In the genomic region with DNA sequence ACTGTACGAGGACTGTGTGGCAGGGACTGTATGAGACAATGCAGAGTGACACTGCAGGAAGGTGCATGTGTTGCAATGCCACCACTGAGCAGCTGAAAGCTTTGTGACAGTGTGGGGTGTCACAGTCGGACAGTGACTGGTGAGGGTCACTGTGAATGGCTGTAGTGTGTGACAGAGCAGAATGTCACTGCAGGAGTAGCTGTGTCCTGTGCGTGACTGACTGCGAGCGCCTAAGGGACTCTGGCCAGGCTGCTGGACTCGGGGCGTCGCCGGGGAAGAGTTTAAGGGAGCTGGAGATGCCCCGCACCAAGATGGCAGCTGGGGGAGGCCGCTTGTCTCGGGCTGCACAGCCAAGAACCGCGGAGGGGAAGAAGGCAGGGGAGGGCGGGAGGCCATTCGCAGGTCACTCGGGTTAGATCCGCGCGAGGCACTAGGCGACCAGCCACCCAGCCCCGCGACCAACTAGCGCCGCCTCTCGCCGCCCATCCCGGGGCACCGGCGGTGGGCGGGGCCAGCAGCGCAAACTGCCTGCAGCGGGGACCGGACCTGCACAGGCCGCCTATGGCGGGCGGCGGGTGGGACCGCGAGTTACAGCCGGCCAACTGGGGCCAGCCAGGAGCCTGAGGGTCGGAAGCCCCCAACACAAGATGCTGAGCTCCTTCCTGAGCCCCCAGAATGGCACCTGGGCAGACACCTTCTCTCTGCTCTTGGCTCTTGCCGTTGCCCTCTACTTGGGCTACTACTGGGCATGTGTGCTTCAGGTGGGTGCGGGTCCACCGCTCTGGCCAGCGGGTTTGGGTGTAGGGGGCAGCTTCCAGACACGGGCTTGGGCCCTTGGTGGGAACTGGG, we compare ENCODE assay signal across 1 cellular context.
TF ChIP-seq lines count a peak whose summit lies in the region.

ABHD1 (plus strand) TSS at position 514 of the 849 bp plus-strand sequence; CDS start at position 648, 134 bp downstream.

TF ChIP-seq in K562, 482 proteins besides CTCF, POLR2A, EP300 and RAD21 (continued from another document and continues in another):
- peak; percentile 59; the same call in 1 of the 2 replicates for TF ChIP-seq TFAP4 (CRISPR knock-in tag; IDR thresholded peaks at IDR 0.05; ENCODE audit: borderline replicate concordance)
- peak; percentile 79; the same call in 1 of the 2 replicates for TF ChIP-seq SP1 (CRISPR knock-in tag; IDR thresholded peaks at IDR 0.05)
- TF ChIP-seq, protein P1, sequence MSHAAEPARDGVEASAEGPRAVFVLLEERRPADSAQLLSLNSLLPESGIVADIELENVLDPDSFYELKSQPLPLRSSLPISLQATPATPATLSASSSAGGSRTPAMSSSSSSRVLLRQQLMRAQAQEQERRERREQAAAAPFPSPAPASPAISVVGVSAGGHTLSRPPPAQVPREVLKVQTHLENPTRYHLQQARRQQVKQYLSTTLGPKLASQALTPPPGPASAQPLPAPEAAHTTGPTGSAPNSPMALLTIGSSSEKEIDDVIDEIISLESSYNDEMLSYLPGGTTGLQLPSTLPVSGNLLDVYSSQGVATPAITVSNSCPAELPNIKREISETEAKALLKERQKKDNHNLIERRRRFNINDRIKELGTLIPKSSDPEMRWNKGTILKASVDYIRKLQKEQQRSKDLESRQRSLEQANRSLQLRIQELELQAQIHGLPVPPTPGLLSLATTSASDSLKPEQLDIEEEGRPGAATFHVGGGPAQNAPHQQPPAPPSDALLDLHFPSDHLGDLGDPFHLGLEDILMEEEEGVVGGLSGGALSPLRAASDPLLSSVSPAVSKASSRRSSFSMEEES (CRISPR knock-in tag; IDR thresholded peaks at IDR 0.05) = no peak
- TF ChIP-seq, protein P2, sequence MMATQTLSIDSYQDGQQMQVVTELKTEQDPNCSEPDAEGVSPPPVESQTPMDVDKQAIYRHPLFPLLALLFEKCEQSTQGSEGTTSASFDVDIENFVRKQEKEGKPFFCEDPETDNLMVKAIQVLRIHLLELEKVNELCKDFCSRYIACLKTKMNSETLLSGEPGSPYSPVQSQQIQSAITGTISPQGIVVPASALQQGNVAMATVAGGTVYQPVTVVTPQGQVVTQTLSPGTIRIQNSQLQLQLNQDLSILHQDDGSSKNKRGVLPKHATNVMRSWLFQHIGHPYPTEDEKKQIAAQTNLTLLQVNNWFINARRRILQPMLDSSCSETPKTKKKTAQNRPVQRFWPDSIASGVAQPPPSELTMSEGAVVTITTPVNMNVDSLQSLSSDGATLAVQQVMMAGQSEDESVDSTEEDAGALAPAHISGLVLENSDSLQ (IDR thresholded peaks at IDR 0.05) = peak; percentile 58; the same call in 1 of the 2 replicates
- TF ChIP-seq CEBPG (CRISPR knock-in tag; IDR thresholded peaks at IDR 0.05) = peak; percentile 70; the same call in 1 of the 2 replicates
- TF ChIP-seq CEBPG (tag; conservative IDR thresholded peaks at IDR 0.05 in 1 of 2, IDR thresholded peaks at IDR 0.05 in 1 of 2) = peak in 1 of 2 experiments; percentile 76; a peak in 2 of 4 replicates
- 0 out of 4 replicates have a peak, but pooled peaks of 1 of the 2 experiments have one; percentile 18 for TF ChIP-seq NONO (IDR thresholded peaks at IDR 0.05; ENCODE audit: low read depth in 2 of 2, low read length in 1 of 2)
- TF ChIP-seq CEBPB (tag; IDR thresholded peaks at IDR 0.05) = peak; percentile 91
- TF ChIP-seq SIRT6 (IDR thresholded peaks at IDR 0.05; ENCODE audit: low read depth, low read length) = no peak
- TF ChIP-seq NFATC3 (IDR thresholded peaks at IDR 0.05) = no peak
- TF ChIP-seq ZNF76 (CRISPR knock-in tag; IDR thresholded peaks at IDR 0.05; ENCODE audit: borderline replicate concordance) = no peak
- TF ChIP-seq CXXC5 (CRISPR knock-in tag; IDR thresholded peaks at IDR 0.05) = peak; percentile 56
- no peak for TF ChIP-seq GATAD2B (IDR thresholded peaks at IDR 0.05; ENCODE audit: borderline replicate concordance)
- TF ChIP-seq, protein P3, sequence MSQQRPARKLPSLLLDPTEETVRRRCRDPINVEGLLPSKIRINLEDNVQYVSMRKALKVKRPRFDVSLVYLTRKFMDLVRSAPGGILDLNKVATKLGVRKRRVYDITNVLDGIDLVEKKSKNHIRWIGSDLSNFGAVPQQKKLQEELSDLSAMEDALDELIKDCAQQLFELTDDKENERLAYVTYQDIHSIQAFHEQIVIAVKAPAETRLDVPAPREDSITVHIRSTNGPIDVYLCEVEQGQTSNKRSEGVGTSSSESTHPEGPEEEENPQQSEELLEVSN (IDR thresholded peaks at IDR 0.05; ENCODE audit: borderline replicate concordance in 1 of 2, extremely low read depth in 1 of 2, insufficient read depth in 1 of 2, insufficient read length in 1 of 2, low read depth in 1 of 2, low read length in 1 of 2, poor library complexity in 1 of 2, severe bottlenecking in 1 of 2) = no peak
- TF ChIP-seq, protein P4, sequence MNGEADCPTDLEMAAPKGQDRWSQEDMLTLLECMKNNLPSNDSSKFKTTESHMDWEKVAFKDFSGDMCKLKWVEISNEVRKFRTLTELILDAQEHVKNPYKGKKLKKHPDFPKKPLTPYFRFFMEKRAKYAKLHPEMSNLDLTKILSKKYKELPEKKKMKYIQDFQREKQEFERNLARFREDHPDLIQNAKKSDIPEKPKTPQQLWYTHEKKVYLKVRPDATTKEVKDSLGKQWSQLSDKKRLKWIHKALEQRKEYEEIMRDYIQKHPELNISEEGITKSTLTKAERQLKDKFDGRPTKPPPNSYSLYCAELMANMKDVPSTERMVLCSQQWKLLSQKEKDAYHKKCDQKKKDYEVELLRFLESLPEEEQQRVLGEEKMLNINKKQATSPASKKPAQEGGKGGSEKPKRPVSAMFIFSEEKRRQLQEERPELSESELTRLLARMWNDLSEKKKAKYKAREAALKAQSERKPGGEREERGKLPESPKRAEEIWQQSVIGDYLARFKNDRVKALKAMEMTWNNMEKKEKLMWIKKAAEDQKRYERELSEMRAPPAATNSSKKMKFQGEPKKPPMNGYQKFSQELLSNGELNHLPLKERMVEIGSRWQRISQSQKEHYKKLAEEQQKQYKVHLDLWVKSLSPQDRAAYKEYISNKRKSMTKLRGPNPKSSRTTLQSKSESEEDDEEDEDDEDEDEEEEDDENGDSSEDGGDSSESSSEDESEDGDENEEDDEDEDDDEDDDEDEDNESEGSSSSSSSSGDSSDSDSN (IDR thresholded peaks at IDR 0.05; ENCODE audit: borderline replicate concordance in 1 of 2, low read depth in 2 of 2, low read length in 2 of 2) = 0 out of 4 replicates have a peak, but pooled peaks of 1 of the 2 experiments have one; percentile 31
- no peak for TF ChIP-seq LCOR (CRISPR knock-in tag; IDR thresholded peaks at IDR 0.05)
- no peak for TF ChIP-seq ATF1 (CRISPR knock-in tag; IDR thresholded peaks at IDR 0.05)
- TF ChIP-seq ATF1 (tag; IDR thresholded peaks at IDR 0.05) = peak; percentile 47
- TF ChIP-seq ZNF77 (CRISPR knock-in tag; IDR thresholded peaks at IDR 0.05) = no peak
- peak; percentile 36; the same call in 1 of the 2 replicates for TF ChIP-seq ARID4B (CRISPR knock-in tag; IDR thresholded peaks at IDR 0.05)
- peak; percentile 72 to 76 for TF ChIP-seq NRF1 (conservative IDR thresholded peaks at IDR 0.05 in 1 of 2, IDR thresholded peaks at IDR 0.05 in 1 of 2)
- TF ChIP-seq, protein P5, sequence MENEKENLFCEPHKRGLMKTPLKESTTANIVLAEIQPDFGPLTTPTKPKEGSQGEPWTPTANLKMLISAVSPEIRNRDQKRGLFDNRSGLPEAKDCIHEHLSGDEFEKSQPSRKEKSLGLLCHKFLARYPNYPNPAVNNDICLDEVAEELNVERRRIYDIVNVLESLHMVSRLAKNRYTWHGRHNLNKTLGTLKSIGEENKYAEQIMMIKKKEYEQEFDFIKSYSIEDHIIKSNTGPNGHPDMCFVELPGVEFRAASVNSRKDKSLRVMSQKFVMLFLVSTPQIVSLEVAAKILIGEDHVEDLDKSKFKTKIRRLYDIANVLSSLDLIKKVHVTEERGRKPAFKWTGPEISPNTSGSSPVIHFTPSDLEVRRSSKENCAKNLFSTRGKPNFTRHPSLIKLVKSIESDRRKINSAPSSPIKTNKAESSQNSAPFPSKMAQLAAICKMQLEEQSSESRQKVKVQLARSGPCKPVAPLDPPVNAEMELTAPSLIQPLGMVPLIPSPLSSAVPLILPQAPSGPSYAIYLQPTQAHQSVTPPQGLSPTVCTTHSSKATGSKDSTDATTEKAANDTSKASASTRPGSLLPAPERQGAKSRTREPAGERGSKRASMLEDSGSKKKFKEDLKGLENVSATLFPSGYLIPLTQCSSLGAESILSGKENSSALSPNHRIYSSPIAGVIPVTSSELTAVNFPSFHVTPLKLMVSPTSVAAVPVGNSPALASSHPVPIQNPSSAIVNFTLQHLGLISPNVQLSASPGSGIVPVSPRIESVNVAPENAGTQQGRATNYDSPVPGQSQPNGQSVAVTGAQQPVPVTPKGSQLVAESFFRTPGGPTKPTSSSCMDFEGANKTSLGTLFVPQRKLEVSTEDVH (IDR thresholded peaks at IDR 0.05; ENCODE audit: low read depth, partially characterized antibody) = no peak
- TF ChIP-seq POLR2G (IDR thresholded peaks at IDR 0.05; ENCODE audit: low read depth, low read length) = peak; percentile 77
- TF ChIP-seq ZNF217 (CRISPR knock-in tag; IDR thresholded peaks at IDR 0.05) = no peak
- peak; percentile 52 for TF ChIP-seq HNRNPLL (IDR thresholded peaks at IDR 0.05; ENCODE audit: low read depth, low read length, poor library complexity, severe bottlenecking)
- 0 out of 2 replicates have a peak, but pooled peaks have one; percentile 35 for TF ChIP-seq ZNF766 (CRISPR knock-in tag; conservative IDR thresholded peaks at IDR 0.05)
- TF ChIP-seq ZFP91 (CRISPR knock-in tag; IDR thresholded peaks at IDR 0.05) = no peak
- TF ChIP-seq CTBP1 (IDR thresholded peaks at IDR 0.05; ENCODE audit: borderline replicate concordance) = peak; percentile 57; the same call in 1 of the 2 replicates
- TF ChIP-seq SUPT5H (IDR thresholded peaks at IDR 0.05) = peak; percentile 51
- peak; percentile 54 for TF ChIP-seq RBFOX2 (IDR thresholded peaks at IDR 0.05; ENCODE audit: low read depth, low read length)
- 0 out of 2 replicates have a peak, but pooled peaks have one; percentile 47 for TF ChIP-seq REST (CRISPR knock-in tag; IDR thresholded peaks at IDR 0.05; ENCODE audit: low read depth)
- 0 out of 2 replicates have a peak, but pooled peaks have one; percentile 62 for TF ChIP-seq SAFB (IDR thresholded peaks at IDR 0.05; ENCODE audit: borderline replicate concordance, low read depth, low read length)
